12 cellular contexts compared by ENCODE assay signal in genomic region chr7:451255-452229, GRCh38.
DNase-seq lines count a peak whose midpoint lies in the region; ATAC-seq, FAIRE-seq and TF ChIP-seq lines count a peak whose summit lies in the region.
"Had no signal": no experiment of that assay in that cellular context is flagged by ENCODE, and none has a peak within 500 bp of the region (broad histone marks: within the 10 kb centered on the region; RNA-seq: fewer than 3 reads in every experiment).

No MANE protein-coding gene starts in this region.

- H3K27ac Mint-ChIP-seq in activated naive CD4-positive, alpha-beta T cell treated with anti-CD3 and anti-CD28 coated beads, Interleukin-2, amount 50 U/mL, for 24 hours, result peak overlapping the region; percentile 44
- no peak overlapping the region for H3K27ac Mint-ChIP-seq in WTC11
- peak overlapping the region; percentile 13 for H3K27ac Mint-ChIP-seq in stimulated activated memory B cell treated with anti-CD40 and anti-IgM and Interleukin-4, amounts not matched to agents 10 μg/mL and 1 μg/mL and 100 μg/mL, for 72 hours
- H3K27ac Mint-ChIP-seq: activated CD8-positive, alpha-beta memory T cell treated with anti-CD3 and anti-CD28 coated beads, Interleukin-2, amount 10 ng/mL, durations not matched to agents 7 days and 5 days had no signal

- no peak for DNase-seq in activated naive CD4-positive, alpha-beta T cell treated with Interleukin-2 at 50 U/mL for 16 hours
- no peak for DNase-seq in WTC11 (ENCODE audit: low spot score)
- peak; percentile 75 for DNase-seq in iPS-NIHi7 (ENCODE audit: extremely low spot score)
- no peak for DNase-seq in NCI-H82 treated with DMSO at 0.1 percent for 48 hours (lab: John Stamatoyannopoulos, UW; ENCODE audit: unreplicated experiment)
- DNase-seq in GM19239 (ENCODE audit: insufficient read length, low spot score), result no peak
- DNase-seq: activated CD8-positive, alpha-beta memory T cell treated with anti-CD3 and anti-CD28 coated beads, Interleukin-2, amount 10 ng/mL, durations not matched to agents 7 days and 5 days; small intestine; T1000 had no signal

- peaks cover 3% of the 10 kb centered on the region for H3K27me3 Mint-ChIP-seq in activated naive CD4-positive, alpha-beta T cell treated with anti-CD3 and anti-CD28 coated beads, Interleukin-2, amount 50 U/mL, for 24 hours
- H3K27me3 Mint-ChIP-seq in WTC11 (ENCODE audit: low read depth), result peaks cover 29% of the 10 kb centered on the region
- peaks cover 44% of the 10 kb centered on the region for H3K27me3 Mint-ChIP-seq in stimulated activated memory B cell treated with anti-CD40 and anti-IgM and Interleukin-4, amounts not matched to agents 10 μg/mL and 1 μg/mL and 100 μg/mL, for 72 hours

- peak overlapping the region; percentile 62 for H3K4me3 Mint-ChIP-seq in activated naive CD4-positive, alpha-beta T cell treated with anti-CD3 and anti-CD28 coated beads, Interleukin-2, amount 50 U/mL, for 24 hours
- H3K4me3 Mint-ChIP-seq in WTC11, result peak overlapping the region; percentile 52
- H3K4me3 Mint-ChIP-seq in stimulated activated memory B cell treated with anti-CD40 and anti-IgM and Interleukin-4, amounts not matched to agents 10 μg/mL and 1 μg/mL and 100 μg/mL, for 72 hours, result peak overlapping the region; percentile 3
- H3K4me3 Mint-ChIP-seq: activated CD8-positive, alpha-beta memory T cell treated with anti-CD3 and anti-CD28 coated beads, Interleukin-2, amount 10 ng/mL, durations not matched to agents 7 days and 5 days; brain had no signal

- H3K4me1 Mint-ChIP-seq in activated naive CD4-positive, alpha-beta T cell treated with anti-CD3 and anti-CD28 coated beads, Interleukin-2, amount 50 U/mL, for 24 hours, result peaks cover 14% of the 10 kb centered on the region
- peaks cover 23% of the 10 kb centered on the region for H3K4me1 Mint-ChIP-seq in WTC11
- peaks cover 21% of the 10 kb centered on the region for H3K4me1 Mint-ChIP-seq in stimulated activated memory B cell treated with anti-CD40 and anti-IgM and Interleukin-4, amounts not matched to agents 10 μg/mL and 1 μg/mL and 100 μg/mL, for 72 hours

- H3K9me3 Mint-ChIP-seq in activated naive CD4-positive, alpha-beta T cell treated with anti-CD3 and anti-CD28 coated beads, Interleukin-2, amount 50 U/mL, for 24 hours, result no peaks in the 10 kb centered on the region
- no peaks in the 10 kb centered on the region for H3K9me3 Mint-ChIP-seq in WTC11
- no peaks in the 10 kb centered on the region for H3K9me3 Mint-ChIP-seq in stimulated activated memory B cell treated with anti-CD40 and anti-IgM and Interleukin-4, amounts not matched to agents 10 μg/mL and 1 μg/mL and 100 μg/mL, for 72 hours
- H3K9me3 Mint-ChIP-seq: brain had no signal

- TF ChIP-seq CTCF in WTC11 (IDR thresholded peaks at IDR 0.05), result no peak

- peak; percentile 53 for ATAC-seq in WTC11
- ATAC-seq in stimulated activated memory B cell treated with anti-CD40 and anti-IgM and Interleukin-4, amounts not matched to agents 10 μg/mL and 1 μg/mL and 100 μg/mL, for 72 hours, result no peak
- no peak for ATAC-seq in HG03045 (IDR thresholded peaks at IDR 0.05; ENCODE audit: unreplicated experiment)
- ATAC-seq: activated CD8-positive, alpha-beta memory T cell treated with anti-CD3 and anti-CD28 coated beads, Interleukin-2, amount 10 ng/mL, durations not matched to agents 7 days and 5 days had no signal

- H3K36me3 Mint-ChIP-seq in activated naive CD4-positive, alpha-beta T cell treated with anti-CD3 and anti-CD28 coated beads, Interleukin-2, amount 50 U/mL, for 24 hours, result no peaks in the 10 kb centered on the region
- H3K36me3 Mint-ChIP-seq in WTC11, result no peaks in the 10 kb centered on the region
- H3K36me3 Mint-ChIP-seq in stimulated activated memory B cell treated with anti-CD40 and anti-IgM and Interleukin-4, amounts not matched to agents 10 μg/mL and 1 μg/mL and 100 μg/mL, for 72 hours, result no peaks in the 10 kb centered on the region
- H3K36me3 Mint-ChIP-seq: activated CD8-positive, alpha-beta memory T cell treated with anti-CD3 and anti-CD28 coated beads, Interleukin-2, amount 10 ng/mL, durations not matched to agents 7 days and 5 days; brain had no signal

- POLR2A ChIA-PET in WTC11 (lab: Charles Lee), result interaction anchor here (0.5 kb wide), 1 partner anchor 228 kb away, joined by 4 read pairs; no protein-coding TSS in a partner anchor

- CTCF ChIA-PET in WTC11 (lab: Charles Lee), result interaction anchor here (0.6 to 1.7 kb wide), 5 partner anchors 11 to 385 kb away, joined by 3 to 5 read pairs (median 3); no protein-coding TSS in a partner anchor

- FAIRE-seq in GM19239 (lab: Jason Lieb, UNC), result no peak
- FAIRE-seq: small intestine had no signal

TF ChIP-seq in WTC11, 78 proteins besides CTCF, POLR2A, EP300 and RAD21:
- TF ChIP-seq HMGA2 (CRISPR knock-in tag; IDR thresholded peaks at IDR 0.05) (no peak), RELA (CRISPR knock-in tag; IDR thresholded peaks at IDR 0.05; ENCODE audit: borderline replicate concordance) (no peak), ZNF423 (CRISPR knock-in tag; IDR thresholded peaks at IDR 0.05) (peak; percentile 40; the same call in 1 of the 2 replicates), SP1 (CRISPR knock-in tag; conservative IDR thresholded peaks at IDR 0.05) (0 out of 2 replicates have a peak, but pooled peaks have one; percentile 5), MYBL2 (CRISPR knock-in tag; IDR thresholded peaks at IDR 0.05) (no peak)

Comparison
In these comparisons a context has a peak if more than half of its experiments do, and no peak if none do; other contexts are left out.
1. H3K4me3 Mint-ChIP-seq: peak in every context shown above with its lines; median percentile 62 in activated naive CD4-positive, alpha-beta T cell treated with anti-CD3 and anti-CD28 coated beads, Interleukin-2, amount 50 U/mL, for 24 hours; 52 in WTC11; 3 in stimulated activated memory B cell treated with anti-CD40 and anti-IgM and Interleukin-4, amounts not matched to agents 10 μg/mL and 1 μg/mL and 100 μg/mL, for 72 hours.